Comparison of ENCODE assay signal across 8 cellular contexts in genomic region chr11:1307998-1308744, GRCh38. TPM values are rescaled to one million over a fixed set of nuclear protein-coding genes. Genes with fewer than 3 reads are reported as not detected.
DNase-seq lines count a peak whose midpoint lies in the region; ATAC-seq and TF ChIP-seq lines count a peak whose summit lies in the region.

No MANE protein-coding gene starts in this region.

- no peaks in the 10 kb centered on the region; the same call in 1 of the 2 replicates for H3K27me3 ChIP-seq in KMS-11 (ENCODE audit: insufficient read depth, low read depth)
- no peaks in the 10 kb centered on the region for H3K27me3 ChIP-seq in mammary epithelial cell (ENCODE audit: insufficient read depth, low read length)
- no peaks in the 10 kb centered on the region for H3K27me3 ChIP-seq in mucosa of rectum (ENCODE audit: control insufficient read depth in 2 of 2, insufficient read depth in 2 of 2, low read length in 2 of 2)

- BruUV-seq in mammary epithelial cell (replicated peaks; lab: Mats Ljungman, UMichigan), result TSS peak; percentile 20

- H3K36me3 ChIP-seq in KMS-11 (ENCODE audit: insufficient read depth) (no peaks in the 10 kb centered on the region), mammary epithelial cell (ENCODE audit: insufficient read depth, low read length) (no peaks in the 10 kb centered on the region), mucosa of rectum (ENCODE audit: control insufficient read depth in 2 of 2, insufficient read depth in 2 of 2, low read length in 2 of 2) (peaks cover 0 to 14% of the 10 kb centered on the region in 2 donors)

- CTCF ChIA-PET in mammary epithelial cell (lab: Charles Lee; ENCODE audit: low non-redundant PET), result no interaction called here

- peak overlapping the region; percentile 72 for H3K4me3 ChIP-seq in AG09309 (ENCODE audit: control insufficient read depth, low read depth, low read length)
- H3K4me3 ChIP-seq in KMS-11 (IDR thresholded peaks at IDR 0.05; ENCODE audit: insufficient read depth, low read depth, low read length), result no peak overlapping the region
- peak overlapping the region; percentile 56 to 84 (median 72) for H3K4me3 ChIP-seq in mammary epithelial cell (replicated peaks in 1 of 3; ENCODE audit: insufficient read depth in 1 of 3, low read depth in 2 of 3, low read length in 3 of 3)
- H3K4me3 ChIP-seq in mucosa of rectum (ENCODE audit: low read length in 2 of 2), result peak overlapping the region; percentile 69 to 76

- in situ Hi-C loops in mammary epithelial cell (cut with MboI; ENCODE audit: low sequenced_read_pairs in 2 of 2), result no loop called here

- no peak for ATAC-seq in GM19452 (IDR thresholded peaks at IDR 0.05; ENCODE audit: unreplicated experiment)
- no peak for ATAC-seq in GM18517 (IDR thresholded peaks at IDR 0.05; ENCODE audit: unreplicated experiment)

- 68% methylated on average over 13 of the region's 21 CpGs for WGBS in mammary epithelial cell (ENCODE audit: low coverage, missing lambda C conversion rate)

- TF ChIP-seq CTCF in AG09309 (IDR thresholded peaks at IDR 0.05; ENCODE audit: control insufficient read depth, insufficient read depth, low read depth, low read length, missing control alignments), result no peak
- TF ChIP-seq CTCF in KMS-11 (conservative IDR thresholded peaks at IDR 0.05; ENCODE audit: low read depth, low read length), result no peak
- no peak for TF ChIP-seq CTCF in mammary epithelial cell (conservative IDR thresholded peaks at IDR 0.05 in 1 of 2, IDR thresholded peaks at IDR 0.05 in 1 of 2; ENCODE audit: extremely low read depth in 1 of 2, insufficient read depth in 1 of 2, low read depth in 1 of 2, low read length in 2 of 2)

- H3K4me2 ChIP-seq in KMS-11, result peak overlapping the region; percentile 26
- peak overlapping the region; percentile 86 for H3K4me2 ChIP-seq in mammary epithelial cell (ENCODE audit: insufficient read depth, low read depth, low read length)

- H3K4me1 ChIP-seq in KMS-11 (ENCODE audit: low read depth, poor library complexity, severe bottlenecking) (peaks cover 9% of the 10 kb centered on the region), mammary epithelial cell (ENCODE audit: insufficient read depth, low read length) (peaks cover 48% of the 10 kb centered on the region), mucosa of rectum (ENCODE audit: control insufficient read depth in 2 of 2, insufficient read depth in 2 of 2, low read length in 2 of 2) (peaks cover 36 to 39% of the 10 kb centered on the region in 2 donors)

- DNase-seq in AG09309 (ENCODE audit: low read depth), result no peak
- peak; percentile 33 for DNase-seq in mammary epithelial cell
- DNase-seq in NCI-H2029 (lab: John Stamatoyannopoulos, UW), result no peak
- DNase-seq in HCEC 1CT, result no peak

- dilution Hi-C loops in mammary epithelial cell (cut with HindIII; ENCODE audit: low sequenced_read_pairs), result no loop called here

- H3K27ac ChIP-seq in KMS-11 (no peak overlapping the region), mammary epithelial cell (ENCODE audit: insufficient read depth, low read depth, low read length) (no peak overlapping the region), mucosa of rectum (ENCODE audit: low read depth in 2 of 2, low read length in 2 of 2) (no peak overlapping the region)

- H2AFZ ChIP-seq in KMS-11 (ENCODE audit: low read depth) (no peak overlapping the region), mammary epithelial cell (ENCODE audit: low read depth, low read length) (no peak overlapping the region)

- intact Hi-C loops in mammary epithelial cell (cut with micrococcal nuclease), result loop anchor here (5.0 kb wide), 2 partner anchors 209 to 264 kb away; partner anchors contain the start of gene DUSP8

- H4K20me1 ChIP-seq in KMS-11 (ENCODE audit: insufficient read depth), result no peaks in the 10 kb centered on the region
- no peaks in the 10 kb centered on the region for H4K20me1 ChIP-seq in mammary epithelial cell (ENCODE audit: insufficient read depth, low read length)

- no peaks in the 10 kb centered on the region; the same call in 1 of the 2 replicates for H3K79me2 ChIP-seq in KMS-11 (ENCODE audit: insufficient read depth, low read depth)
- peaks cover 61% of the 10 kb centered on the region for H3K79me2 ChIP-seq in mammary epithelial cell (ENCODE audit: insufficient read depth, low read length)

- no peak overlapping the region for H3K9ac ChIP-seq in KMS-11
- no peak overlapping the region for H3K9ac ChIP-seq in mammary epithelial cell (ENCODE audit: insufficient read depth, low read length)
- peak overlapping the region in 1 of 2 donors; percentile 77 for H3K9ac ChIP-seq in mucosa of rectum (ENCODE audit: low read depth in 1 of 2, low read length in 2 of 2)

- H3K9me3 ChIP-seq in mammary epithelial cell (replicated peaks; ENCODE audit: insufficient read depth, low read length) (peaks cover 8% of the 10 kb centered on the region), mucosa of rectum (ENCODE audit: control insufficient read depth in 2 of 2, low read length in 2 of 2) (no peaks in the 10 kb centered on the region)

RNA-seq across cellular contexts. Expression of gene TOLLIP, which starts 1.3 kb away (rescaled TPM):
- 10 to 100 TPM; 49.3 to 78.4 TPM for total RNA-seq in mammary epithelial cell
- 74.8 TPM for polyA plus RNA-seq in mammary epithelial cell
- 36.3 TPM for polyA minus RNA-seq in mammary epithelial cell
